In genomic region chr17:70108166-70108565, GRCh38 we compare ENCODE assay signal across 34 cellular contexts. TPM values are rescaled to one million over a fixed set of nuclear protein-coding genes. Genes with fewer than 3 reads are reported as not detected.
"Had no signal": no experiment of that assay in that cellular context is flagged by ENCODE, and none has a peak within 500 bp of the region (broad histone marks: within the 10 kb centered on the region; RNA-seq: fewer than 3 reads in every experiment).

No MANE protein-coding gene starts in this region.

- H3K4me3 Mint-ChIP-seq: activated B cell treated with CpG ODN at 0.5 μM for 24 hours; activated CD8-positive, alpha-beta T cell treated with anti-CD3 and anti-CD28 coated beads for 36 hours; activated naive CD8-positive, alpha-beta T cell; activated T-cell treated with anti-CD3 and anti-CD28 coated beads, Interleukin-2, amount 50 U/mL, for 4 hours; activated T-helper 17 cell treated with anti-CD3 and anti-CD28 coated beads, Interleukin-2, amount 50 U/mL, for 72 hours; effector memory CD8-positive, alpha-beta T cell; T-helper 17 cell; T-helper 2 cell treated with Interferon-gamma antibody and Interleukin-4, amounts not matched to agents 5 μg/mL and 100 μg/mL, for 36 hours had no signal

- H3K4me3 ChIP-seq: body of pancreas, esophagus squamous epithelium, gastroesophageal sphincter had no signal

- H3K27me3 ChIP-seq: body of pancreas, esophagus squamous epithelium, gastroesophageal sphincter had no signal

- ATAC-seq: activated CD4-positive, CD25-positive, alpha-beta regulatory T cell treated with anti-CD3 and anti-CD28 coated beads, Interleukin-2, amount 50 U/mL, for 24 hours; activated CD8-positive, alpha-beta T cell treated with anti-CD3 and anti-CD28 coated beads for 36 hours; activated T-cell treated with anti-CD3 and anti-CD28 coated beads, Interleukin-2, amount 50 U/mL, for 4 hours; activated T-helper 17 cell treated with anti-CD3 and anti-CD28 coated beads, Interleukin-2, amount 50 U/mL, for 72 hours; body of pancreas; effector memory CD8-positive, alpha-beta T cell; gastroesophageal sphincter; T-helper 17 cell had no signal

- H3K27ac ChIP-seq: body of pancreas, esophagus squamous epithelium had no signal

- H3K27ac Mint-ChIP-seq: activated B cell treated with CpG ODN at 0.5 μM for 24 hours; activated CD8-positive, alpha-beta T cell treated with anti-CD3 and anti-CD28 coated beads for 36 hours; activated naive CD8-positive, alpha-beta T cell; activated T-helper 17 cell treated with anti-CD3 and anti-CD28 coated beads, Interleukin-2, amount 50 U/mL, for 72 hours; effector memory CD8-positive, alpha-beta T cell; T-helper 17 cell had no signal

- H3K4me1 Mint-ChIP-seq: activated B cell treated with CpG ODN at 0.5 μM for 24 hours; activated T-helper 17 cell treated with anti-CD3 and anti-CD28 coated beads, Interleukin-2, amount 50 U/mL, for 72 hours had no signal

- H3K9me3 Mint-ChIP-seq: activated B cell treated with CpG ODN at 0.5 μM for 24 hours; activated CD8-positive, alpha-beta T cell treated with anti-CD3 and anti-CD28 coated beads for 36 hours; activated T-cell treated with anti-CD3 and anti-CD28 coated beads, Interleukin-2, amount 50 U/mL, for 4 hours; activated T-helper 17 cell treated with anti-CD3 and anti-CD28 coated beads, Interleukin-2, amount 50 U/mL, for 72 hours; T-helper 2 cell treated with Interferon-gamma antibody and Interleukin-4, amounts not matched to agents 5 μg/mL and 100 μg/mL, for 36 hours had no signal

- H3K9me3 ChIP-seq: body of pancreas, esophagus squamous epithelium, gastroesophageal sphincter had no signal

- H3K36me3 Mint-ChIP-seq: activated naive CD8-positive, alpha-beta T cell had no signal

- DNase-seq: activated B cell treated with CpG ODN at 0.5 μM for 24 hours; activated CD4-positive, alpha-beta T cell treated with anti-CD3 and anti-CD28 coated beads for 48 hours; activated CD4-positive, alpha-beta T cell treated with anti-CD3 and anti-CD28 coated beads, Interleukin-2, amount 50 U/mL, for 1 hour; activated CD4-positive, alpha-beta T cell treated with anti-CD3 and anti-CD28 coated beads, Interleukin-2, amount 50 U/mL, for 48 hours; activated CD8-positive, alpha-beta memory T cell treated with anti-CD3 and anti-CD28 coated beads for 24 hours; activated CD8-positive, alpha-beta T cell treated with anti-CD3 and anti-CD28 coated beads for 36 hours; activated effector memory CD4-positive, alpha-beta T cell treated with Interleukin-2 at 50 U/mL for 16 hours; activated gamma-delta T cell treated with Interleukin-2 at 50 U/mL for 16 hours; activated naive CD4-positive, alpha-beta T cell treated with anti-CD3 and anti-CD28 coated beads, Interleukin-2, amount 50 U/mL, for 16 hours; activated naive CD4-positive, alpha-beta T cell treated with Interleukin-2 at 50 U/mL for 16 hours; activated T-cell treated with anti-CD3 and anti-CD28 coated beads, Interleukin-2, amount 50 U/mL, for 4 hours; amniotic stem cell; anterior cingulate cortex; body of pancreas; caudate nucleus; cortex of kidney; dermis blood vessel endothelial cell; effector CD4-positive, alpha-beta T cell; effector memory CD8-positive, alpha-beta T cell; erythroblast; esophagus squamous epithelium; foreskin melanocyte; T-helper 1 cell; T-helper 17 cell; T1000; WERI-Rb-1 had no signal

- FAIRE-seq: colon had no signal

- H3K36me3 ChIP-seq: esophagus squamous epithelium, gastroesophageal sphincter, WERI-Rb-1 had no signal

RNA-seq across cellular contexts. Expression of gene KCNJ16, which starts 33.1 kb away (rescaled TPM):
- total RNA-seq: activated B cell treated with CpG ODN at 0.5 μM for 24 hours; activated CD8-positive, alpha-beta T cell treated with anti-CD3 and anti-CD28 coated beads for 36 hours; activated T-cell treated with anti-CD3 and anti-CD28 coated beads, Interleukin-2, amount 50 U/mL, for 4 hours; activated T-helper 17 cell treated with anti-CD3 and anti-CD28 coated beads, Interleukin-2, amount 50 U/mL, for 72 hours; fibroblast of lung; fibroblast of villous mesenchyme; T-helper 17 cell had no signal
